In the genomic region with DNA sequence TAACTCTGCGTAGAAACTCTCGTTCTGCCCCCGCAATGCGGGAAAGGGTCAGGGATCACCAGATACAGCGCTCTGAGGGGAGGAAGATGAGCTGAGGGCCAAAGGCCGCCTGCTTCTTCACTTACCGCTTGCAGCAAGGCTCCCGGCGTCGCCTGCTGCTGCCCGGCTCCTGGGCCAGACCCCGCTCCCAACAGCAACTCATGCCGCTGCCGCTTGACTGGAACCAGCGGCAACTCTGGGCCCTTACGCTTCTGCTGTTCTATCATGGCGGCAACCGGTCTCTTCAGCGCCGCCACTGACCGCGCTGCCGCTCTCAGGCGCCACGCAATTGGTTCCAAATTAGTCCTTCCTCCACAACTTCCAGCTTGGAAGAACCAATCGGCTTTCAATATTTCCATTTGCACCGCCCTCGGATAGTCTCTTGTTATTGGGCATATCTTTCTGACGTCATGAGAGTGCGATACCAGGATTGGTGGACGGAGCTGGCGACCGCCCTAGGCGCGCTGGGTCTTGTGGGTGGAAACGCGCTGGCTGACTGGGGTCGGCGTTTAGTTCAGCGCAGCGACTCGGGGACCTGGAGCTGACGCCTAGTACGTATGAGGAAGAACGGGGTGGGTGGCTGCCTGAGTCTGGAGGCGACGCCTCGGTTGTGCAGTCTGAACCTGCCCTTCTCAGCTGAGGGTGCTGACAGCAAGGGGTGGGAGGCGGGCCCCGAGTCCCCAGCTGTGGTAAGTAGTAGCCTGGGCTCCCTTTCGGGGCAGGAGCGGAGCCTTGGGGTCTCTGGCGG, we compare ENCODE assay signal across 8 cellular contexts. TPM values are rescaled to one million over a fixed set of nuclear protein-coding genes. Genes with fewer than 3 reads are reported as not detected.
DNase-seq lines count a peak whose midpoint lies in the region; ATAC-seq, FAIRE-seq and TF ChIP-seq lines count a peak whose summit lies in the region.

SNRNP40 (minus strand) TSS at position 303 of the 787 bp plus-strand sequence; CDS start at position 266, 37 bp downstream.
ZCCHC17 (plus strand) TSS at position 547 of the 787 bp plus-strand sequence. CDS start 13,067 bp downstream, outside the sequence.

- DNase-seq in Caco-2: peak; percentile 92 to 96
- peak; percentile 96 for DNase-seq in HTR-8/SVneo (ENCODE audit: insufficient read length, low spot score)
- DNase-seq in NOMO-1 treated with dmso at 0.1 percent for 144 hours (lab: John Stamatoyannopoulos, UW; ENCODE audit: unreplicated experiment): peak; percentile 97
- DNase-seq in activated CD8-positive, alpha-beta memory T cell treated with anti-CD3 and anti-CD28 coated beads, Interleukin-2, amount 10 ng/mL, durations not matched to agents 7 days and 5 days: peak; percentile 98
- DNase-seq in mesenteric fat pad (ENCODE audit: low spot score): peak; percentile 97
- DNase-seq in stimulated activated CD8-positive, alpha-beta memory T cell treated with anti-CD3 and anti-CD28 coated beads, Interleukin-15, amount 100 ng/mL, for 4 hours (ENCODE audit: low read depth in 2 of 2): peak; percentile 84 to 93

- no peaks in the 10 kb centered on the region for H3K9me3 Mint-ChIP-seq in Caco-2 (ENCODE audit: unreplicated experiment)
- no peaks in the 10 kb centered on the region for H3K9me3 Mint-ChIP-seq in activated CD8-positive, alpha-beta memory T cell treated with anti-CD3 and anti-CD28 coated beads, Interleukin-2, amount 10 ng/mL, durations not matched to agents 7 days and 5 days (ENCODE audit: low read depth)

- H3K36me3 Mint-ChIP-seq in Caco-2 (ENCODE audit: insufficient read depth, unreplicated experiment): peaks cover 29% of the 10 kb centered on the region
- H3K36me3 Mint-ChIP-seq in activated CD8-positive, alpha-beta memory T cell treated with anti-CD3 and anti-CD28 coated beads, Interleukin-2, amount 10 ng/mL, durations not matched to agents 7 days and 5 days: peaks cover 32% of the 10 kb centered on the region

- peak; percentile 78 for FAIRE-seq in HTR-8/SVneo (lab: Jason Lieb, UNC)

- in situ Hi-C loops in endometrial microvascular endothelial cells (cut with HindIII; ENCODE audit: inconsistent ontology term, low pct_unique_long_range_greater_than_20kb, low sequenced_read_pairs): no loop called here

- H3K4me1 ChIP-seq in Caco-2: no peaks in the 10 kb centered on the region

- intact Hi-C loops in Caco-2 (cut with micrococcal nuclease; ENCODE audit: unreplicated experiment): loop anchor here (5.0 to 10.0 kb wide), 2 partner anchors 114 to 128 kb away; no protein-coding TSS in a partner anchor

- no peak within 1 kb of the TSS for H3K27ac Mint-ChIP-seq in Caco-2 (ENCODE audit: unreplicated experiment)
- H3K27ac Mint-ChIP-seq in activated CD8-positive, alpha-beta memory T cell treated with anti-CD3 and anti-CD28 coated beads, Interleukin-2, amount 10 ng/mL, durations not matched to agents 7 days and 5 days: no peak within 1 kb of the TSS

- TF ChIP-seq CTCF in Caco-2 (IDR thresholded peaks at IDR 0.05; ENCODE audit: insufficient read depth in 1 of 2, low read depth in 1 of 2, low read length in 1 of 2, severe bottlenecking in 1 of 2, unreplicated experiment in 1 of 2): no peak

- H3K27me3 Mint-ChIP-seq in Caco-2 (ENCODE audit: insufficient read depth, unreplicated experiment): no peaks in the 10 kb centered on the region
- no peaks in the 10 kb centered on the region for H3K27me3 Mint-ChIP-seq in activated CD8-positive, alpha-beta memory T cell treated with anti-CD3 and anti-CD28 coated beads, Interleukin-2, amount 10 ng/mL, durations not matched to agents 7 days and 5 days

- H3K4me1 Mint-ChIP-seq in Caco-2 (ENCODE audit: low read depth, unreplicated experiment): peaks cover 9% of the 10 kb centered on the region
- peaks cover 37% of the 10 kb centered on the region for H3K4me1 Mint-ChIP-seq in activated CD8-positive, alpha-beta memory T cell treated with anti-CD3 and anti-CD28 coated beads, Interleukin-2, amount 10 ng/mL, durations not matched to agents 7 days and 5 days

- POLR2A ChIA-PET in Caco-2 (lab: Charles Lee): interaction anchor here (0.6 to 1.1 kb wide), 7 partner anchors 34 to 170 kb away, joined by 3 to 11 read pairs (median 6); no protein-coding TSS in a partner anchor

- BruUV-seq in Caco-2 (replicated peaks; lab: Mats Ljungman, UMichigan): no TSS peak

- CTCF ChIA-PET in Caco-2 (lab: Charles Lee): interaction anchor here (0.6 to 1.1 kb wide), 5 partner anchors 21 to 125 kb away, joined by 3 to 5 read pairs (median 4); no protein-coding TSS in a partner anchor
- CTCF ChIA-PET in activated CD8-positive, alpha-beta memory T cell treated with anti-CD3 and anti-CD28 coated beads, Interleukin-2, amount 10 ng/mL, durations not matched to agents 7 days and 5 days (lab: Charles Lee): interaction anchor here (0.5 to 1.5 kb wide), 8 partner anchors 8 to 252 kb away, joined by 3 to 8 read pairs (median 3); no protein-coding TSS in a partner anchor

- no peaks in the 10 kb centered on the region for H3K36me3 ChIP-seq in Caco-2 (ENCODE audit: control insufficient read depth, insufficient read depth, low read length)

- H3K4me3 Mint-ChIP-seq in Caco-2 (ENCODE audit: unreplicated experiment): no peak within 1 kb of the TSS
- no peak within 1 kb of the TSS for H3K4me3 Mint-ChIP-seq in activated CD8-positive, alpha-beta memory T cell treated with anti-CD3 and anti-CD28 coated beads, Interleukin-2, amount 10 ng/mL, durations not matched to agents 7 days and 5 days

- no peaks in the 10 kb centered on the region for H3K9me3 ChIP-seq in Caco-2

- no peaks in the 10 kb centered on the region for H3K27me3 ChIP-seq in Caco-2 (replicated peaks; ENCODE audit: control insufficient read depth, insufficient read depth, low read length)

- ATAC-seq in GM21367 (IDR thresholded peaks at IDR 0.05; ENCODE audit: unreplicated experiment): peak; percentile 90
- ATAC-seq in activated CD8-positive, alpha-beta memory T cell treated with anti-CD3 and anti-CD28 coated beads, Interleukin-2, amount 10 ng/mL, durations not matched to agents 7 days and 5 days: peak; percentile 98

- H3K4me3 ChIP-seq in Caco-2 (ENCODE audit: low read depth, low read length): peak within 1 kb of the TSS; percentile 74

RNA-seq across cellular contexts. Expression of gene SNRNP40, which starts in this region (rescaled TPM):
- total RNA-seq in Caco-2 (2022) (49.5 and 56.5 TPM in 2 replicates), endometrial microvascular endothelial cells (ENCODE audit: inconsistent ontology term) (131 TPM), mesenteric fat pad (37.6 TPM)
- 100 to 1,000 TPM in 1 of 2 experiments, 10 to 100 TPM in 1; 98.6 to 112 TPM for total RNA-seq in activated CD8-positive, alpha-beta memory T cell treated with anti-CD3 and anti-CD28 coated beads, Interleukin-2, amount 10 ng/mL, durations not matched to agents 7 days and 5 days

RNA-seq across cellular contexts. Expression of gene ZCCHC17, which starts in this region (rescaled TPM):
- total RNA-seq in Caco-2 (2022): 21.4 and 24.1 TPM in 2 replicates
- 10 to 100 TPM; 23.7 to 24.0 TPM for total RNA-seq in activated CD8-positive, alpha-beta memory T cell treated with anti-CD3 and anti-CD28 coated beads, Interleukin-2, amount 10 ng/mL, durations not matched to agents 7 days and 5 days
- total RNA-seq in endometrial microvascular endothelial cells (ENCODE audit: inconsistent ontology term): 31.9 TPM
- total RNA-seq in mesenteric fat pad: 20.5 TPM

Comparison
In these comparisons a context has a peak if more than half of its experiments do, and no peak if none do; other contexts are left out.
1. Peak in every context shown above with its lines: DNase-seq, ATAC-seq and H3K4me3 ChIP-seq.